In the genomic region with DNA sequence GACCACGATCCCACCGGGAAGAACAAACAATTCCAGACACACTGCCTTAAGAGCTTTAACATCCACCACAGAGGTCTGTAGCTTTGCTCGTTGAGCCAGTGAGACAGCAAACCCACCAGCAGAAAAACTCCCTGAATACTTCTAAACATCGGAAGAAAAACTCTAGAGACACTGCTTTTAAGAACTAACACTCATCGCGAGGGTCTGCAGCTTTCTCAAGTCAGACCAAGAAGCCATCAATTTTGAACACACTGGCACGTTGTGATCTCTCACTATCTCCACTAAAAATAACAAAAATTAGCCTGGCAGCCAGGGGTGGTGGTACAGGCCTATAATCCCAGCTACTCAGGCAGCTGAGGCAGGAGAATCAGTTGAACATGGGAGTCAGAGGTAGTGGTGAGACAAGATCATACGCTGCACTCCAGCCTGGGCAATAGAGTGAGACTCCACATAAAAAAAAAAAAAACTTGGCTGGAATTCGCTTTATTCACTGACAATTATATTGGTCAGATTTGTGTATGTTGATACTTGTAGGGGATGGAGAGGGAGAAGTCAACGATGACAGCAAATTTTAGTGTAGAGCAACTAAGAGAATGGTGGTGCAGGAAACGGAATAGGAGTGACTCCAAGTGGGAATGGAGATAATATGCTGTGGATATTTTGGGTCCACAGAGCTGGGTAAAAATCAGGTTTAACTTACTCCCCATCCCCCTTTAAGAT, we compare ENCODE assay signal across 8 cellular contexts.
A peak's percentile ranks its signal among the peaks of the same experiment; 100 is the strongest.
DNase-seq lines count a peak whose midpoint lies in the region; ATAC-seq, FAIRE-seq and TF ChIP-seq lines count a peak whose summit lies in the region.

No MANE protein-coding gene starts in this region.

- H3K9me3 ChIP-seq in HUES48 (ENCODE audit: control insufficient read depth, insufficient read depth, low read length) (no peaks in the 10 kb centered on the region; the same call in 1 of the 2 replicates), mucosa of rectum (ENCODE audit: control insufficient read depth in 2 of 2, low read length in 2 of 2) (no peaks in the 10 kb centered on the region)

- no peak for FAIRE-seq in HTR-8/SVneo (lab: Jason Lieb, UNC)

- no peak for ATAC-seq in GM21737 (IDR thresholded peaks at IDR 0.05; ENCODE audit: unreplicated experiment)
- ATAC-seq in HG03442 (IDR thresholded peaks at IDR 0.05; ENCODE audit: unreplicated experiment): no peak

- peaks cover 24% of the 10 kb centered on the region for H3K36me3 ChIP-seq in HUES48 (ENCODE audit: control insufficient read depth, insufficient read depth, low read length)
- peaks cover 13 to 15% of the 10 kb centered on the region in 2 donors for H3K36me3 ChIP-seq in mucosa of rectum (ENCODE audit: control insufficient read depth in 2 of 2, insufficient read depth in 2 of 2, low read length in 2 of 2)

- H3K27me3 ChIP-seq in HUES48 (ENCODE audit: control insufficient read depth, insufficient read depth, low read length) (no peaks in the 10 kb centered on the region), mucosa of rectum (ENCODE audit: control insufficient read depth in 2 of 2, insufficient read depth in 2 of 2, low read length in 2 of 2) (no peaks in the 10 kb centered on the region)

- H3K9ac ChIP-seq in HUES48 (ENCODE audit: low read depth, low read length) (peak overlapping the region; percentile 42; the same call in 1 of the 2 replicates), mucosa of rectum (ENCODE audit: low read depth in 1 of 2, low read length in 2 of 2) (peak overlapping the region; percentile 54 to 84)

- TF ChIP-seq CTCF in 22Rv1 (IDR thresholded peaks at IDR 0.05) (no peak), cardiac fibroblast (IDR thresholded peaks at IDR 0.05; ENCODE audit: low read depth, low read length) (no peak)

- H3K27ac ChIP-seq in 22Rv1 (peak overlapping the region; percentile 88), HUES48 (ENCODE audit: low read depth, low read length) (peak overlapping the region; percentile 95), mucosa of rectum (ENCODE audit: low read depth in 2 of 2, low read length in 2 of 2) (peak overlapping the region; percentile 81 to 91)

- peaks cover 14% of the 10 kb centered on the region for H3K4me1 ChIP-seq in HUES48 (ENCODE audit: control insufficient read depth, insufficient read depth, low read length)
- peaks cover 14 to 20% of the 10 kb centered on the region in 2 donors for H3K4me1 ChIP-seq in mucosa of rectum (ENCODE audit: control insufficient read depth in 2 of 2, insufficient read depth in 2 of 2, low read length in 2 of 2)

- H3K4me3 ChIP-seq in HUES48 (ENCODE audit: low read depth, low read length) (peak overlapping the region; percentile 92), cardiac fibroblast (replicated peaks in 1 of 2; ENCODE audit: low read depth in 2 of 2, low read length in 2 of 2) (peak overlapping the region; percentile 66 to 71), mucosa of rectum (ENCODE audit: low read length in 2 of 2) (peak overlapping the region; percentile 73 to 94)

- no peak for DNase-seq in cardiac fibroblast (ENCODE audit: low read depth in 2 of 2)
- DNase-seq in HTR-8/SVneo (ENCODE audit: insufficient read length, low spot score): no peak
- no peak for DNase-seq in NCI-H345 treated with DMSO at 0.1 percent for 48 hours (lab: John Stamatoyannopoulos, UW; ENCODE audit: unreplicated experiment)
